ENCODE assay signal across 20 cellular contexts in the genomic region with DNA sequence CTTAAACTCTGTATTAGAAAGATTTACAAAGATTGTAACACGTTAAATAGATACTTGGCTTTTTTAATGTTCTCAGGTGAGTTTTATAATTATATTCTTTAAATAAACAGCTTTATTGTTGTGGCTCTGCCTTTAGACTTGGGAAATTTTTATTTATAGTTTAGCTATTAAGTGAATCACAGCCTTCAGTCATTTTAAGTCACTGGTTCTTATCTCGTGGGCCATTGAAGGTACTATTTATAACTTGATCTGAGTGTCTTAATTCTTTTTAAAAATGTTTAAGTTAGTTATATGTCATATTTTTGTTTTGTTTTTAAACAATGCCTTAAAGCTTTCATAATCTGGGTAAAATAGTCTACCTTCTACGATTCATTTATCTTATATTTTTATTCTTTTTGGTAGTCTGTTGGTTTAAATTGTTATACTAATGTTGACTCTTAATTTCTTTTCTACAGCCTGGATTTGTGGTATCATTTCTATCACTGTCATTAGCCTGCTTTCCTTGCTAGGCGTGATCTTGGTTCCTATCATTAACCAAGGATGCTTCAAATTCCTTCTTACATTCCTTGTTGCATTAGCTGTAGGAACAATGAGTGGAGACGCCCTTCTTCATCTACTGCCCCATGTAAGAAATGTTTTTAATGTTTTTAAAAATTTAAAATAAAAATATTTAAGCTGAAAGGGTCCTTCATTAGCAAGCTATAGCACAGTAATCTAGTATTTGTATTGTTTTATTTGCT. TPM values are rescaled to one million over a fixed set of nuclear protein-coding genes. Genes with fewer than 3 reads are reported as not detected.
DNase-seq lines count a peak whose midpoint lies in the region; ATAC-seq and TF ChIP-seq lines count a peak whose summit lies in the region.
"Had no signal": no experiment of that assay in that cellular context is flagged by ENCODE, and none has a peak within 500 bp of the region (broad histone marks: within the 10 kb centered on the region; RNA-seq: fewer than 3 reads in every experiment).

No MANE protein-coding gene starts in this region.

- peaks cover 29% of the 10 kb centered on the region for H3K36me3 Mint-ChIP-seq in mesothelial cell of epicardium

- TF ChIP-seq POLR2A in IMR-90 (IDR thresholded peaks at IDR 0.05; ENCODE audit: low read depth, low read length): no peak

- H4K20me1 ChIP-seq in IMR-90 (ENCODE audit: insufficient read depth, low read length) (no peaks in the 10 kb centered on the region), OCI-LY7 (ENCODE audit: insufficient read depth, low read length) (no peaks in the 10 kb centered on the region)

- intact Hi-C loops in IMR-90 (cut with micrococcal nuclease): no loop called here
- intact Hi-C loops in OCI-LY7 (cut with micrococcal nuclease; ENCODE audit: unreplicated experiment): no loop called here

- peaks cover 6% of the 10 kb centered on the region for H3K9me3 Mint-ChIP-seq in mesothelial cell of epicardium

- peaks cover 10% of the 10 kb centered on the region for H3K4me1 Mint-ChIP-seq in mesothelial cell of epicardium

- H3K9me3 ChIP-seq in IMR-90 (ENCODE audit: control insufficient read depth, insufficient read depth, low read length): no peaks in the 10 kb centered on the region; the same call in 1 of the 2 replicates
- no peaks in the 10 kb centered on the region for H3K9me3 ChIP-seq in OCI-LY7 (ENCODE audit: low read length)
- no peaks in the 10 kb centered on the region for H3K9me3 ChIP-seq in effector memory CD4-positive, alpha-beta T cell (ENCODE audit: control insufficient read depth, low read length)
- H3K9me3 ChIP-seq: Peyer's patch, thoracic aorta had no signal

- no peak overlapping the region for H3K14ac ChIP-seq in IMR-90 (replicated peaks; ENCODE audit: low read depth, low read length)

- no peak overlapping the region for H3K4ac ChIP-seq in IMR-90 (ENCODE audit: low read depth, low read length)

- H4K91ac ChIP-seq in IMR-90 (ENCODE audit: insufficient read depth, low read depth, low read length): no peak overlapping the region

- WGBS in IMR-90 (ENCODE audit: extremely low coverage in 2 of 2, insufficient read length in 1 of 2), 2 experiments: no CpG with 5 or more reads among the region's 5 CpGs

- no peaks in the 10 kb centered on the region for H3K27me3 Mint-ChIP-seq in mesothelial cell of epicardium (ENCODE audit: low read depth)
- H3K27me3 Mint-ChIP-seq: CD8-positive, alpha-beta memory T cell had no signal

- no peaks in the 10 kb centered on the region for H3K79me2 ChIP-seq in OCI-LY7 (ENCODE audit: insufficient read depth, low read depth, low read length)

- ATAC-seq in IMR-90 (ENCODE audit: low read depth): peak; percentile 44
- ATAC-seq: HCT116 had no signal

- H2AFZ ChIP-seq in IMR-90 (replicated peaks; ENCODE audit: low read length, poor library complexity): no peak overlapping the region
- no peak overlapping the region for H2AFZ ChIP-seq in OCI-LY7 (ENCODE audit: low read length)

- H3K36me3 ChIP-seq in IMR-90 (ENCODE audit: control insufficient read depth, insufficient read depth, low read length) (peaks cover 10% of the 10 kb centered on the region), OCI-LY7 (ENCODE audit: insufficient read depth, low read length) (no peaks in the 10 kb centered on the region)
- H3K36me3 ChIP-seq in effector memory CD4-positive, alpha-beta T cell (ENCODE audit: control insufficient read depth, insufficient read depth, low read length): peaks cover 17% of the 10 kb centered on the region
- H3K36me3 ChIP-seq: Peyer's patch, thoracic aorta had no signal

- H3K4me1 ChIP-seq in IMR-90 (ENCODE audit: control insufficient read depth, insufficient read depth, low read length): peaks cover 12% of the 10 kb centered on the region
- no peaks in the 10 kb centered on the region for H3K4me1 ChIP-seq in OCI-LY7 (ENCODE audit: insufficient read depth, low read length, poor library complexity, severe bottlenecking)
- no peaks in the 10 kb centered on the region for H3K4me1 ChIP-seq in effector memory CD4-positive, alpha-beta T cell (ENCODE audit: control insufficient read depth, insufficient read depth, low read length, poor library complexity, severe bottlenecking)
- H3K4me1 ChIP-seq: Peyer's patch had no signal

- H3K27ac Mint-ChIP-seq in mesothelial cell of epicardium: peak overlapping the region; percentile 69
- H3K27ac Mint-ChIP-seq: activated T-helper 2 cell treated with anti-CD3 and anti-CD28 coated beads, Interferon-gamma antibody, Interleukin-2, Interleukin-4, amounts not matched to agents 10 μg/mL and 5 μg/mL and 100 μg/mL, durations not matched to agents 14 hours and 24 hours and 36 hours had no signal

- no peak overlapping the region; the same call in 1 of the 2 replicates for H3K56ac ChIP-seq in IMR-90 (ENCODE audit: extremely low read depth, insufficient read depth, low read length)

- H2BK5ac ChIP-seq in IMR-90 (ENCODE audit: low read depth, low read length, poor library complexity, severe bottlenecking): peak overlapping the region; percentile 54

- no peaks in the 10 kb centered on the region; the same call in 1 of the 2 replicates for H3K9me1 ChIP-seq in IMR-90 (ENCODE audit: insufficient read depth, low read length)

- TF ChIP-seq CTCF in IMR-90 (conservative IDR thresholded peaks at IDR 0.05; ENCODE audit: low read depth, low read length) (no peak), epithelial cell of proximal tubule (conservative IDR thresholded peaks at IDR 0.05; ENCODE audit: low read depth, low read length) (no peak), mesothelial cell of epicardium (IDR thresholded peaks at IDR 0.05; ENCODE audit: unreplicated experiment) (no peak), OCI-LY7 (conservative IDR thresholded peaks at IDR 0.05; ENCODE audit: low read length) (no peak)

- no peak for TF ChIP-seq RAD21 in IMR-90 (IDR thresholded peaks at IDR 0.05; ENCODE audit: low read length)

- no peaks in the 10 kb centered on the region for H3K9me2 ChIP-seq in OCI-LY7 (ENCODE audit: insufficient read depth, low read length)

- no peak overlapping the region; the same call in 1 of the 2 replicates for H2BK20ac ChIP-seq in IMR-90 (ENCODE audit: low read depth, low read length)

- DNase-seq in ACHN (peak; percentile 79), IMR-90 (peak; percentile 25), epithelial cell of proximal tubule (ENCODE audit: low read depth) (peak; percentile 54), mesothelial cell of epicardium (ENCODE audit: low spot score in 2 of 2, unreplicated experiment in 2 of 2) (no peak), HPDE6-E6E7 (ENCODE audit: extremely low spot score) (no peak), OCI-LY7 (ENCODE audit: low spot score) (no peak), putamen (ENCODE audit: low spot score) (no peak)
- DNase-seq in effector memory CD4-positive, alpha-beta T cell: no peak
- DNase-seq: activated CD8-positive, alpha-beta memory T cell treated with anti-CD3 and anti-CD28 coated beads for 24 hours; CD8-positive, alpha-beta memory T cell; erythroblast; hypothalamus; NCI-H2081 treated with DMSO at 0.1 percent for 48 hours; NCI-H748 treated with DMSO at 0.1 percent for 48 hours; Peyer's patch; stimulated activated CD4-positive, alpha-beta T cell treated with anti-CD3 and anti-CD28 coated beads, Interleukin-4, amount 100 ng/mL, for 24 hours had no signal

- in situ Hi-C loops in ACHN (cut with HindIII; ENCODE audit: low pct_ligation_motif_present, low pct_unique_long_range_greater_than_20kb, low sequenced_read_pairs) (no loop called here), IMR-90 (cut with MboI; ENCODE audit: low sequenced_read_pairs) (no loop called here)

- POLR2A ChIA-PET in IMR-90 (lab: Charles Lee; ENCODE audit: unreplicated experiment): no interaction called here
- POLR2A ChIA-PET in OCI-LY7 (lab: Charles Lee): interaction anchor here (0.6 to 0.7 kb wide), 3 partner anchors 17 to 207 kb away, joined by 3 read pairs; no protein-coding TSS in a partner anchor

- no peaks in the 10 kb centered on the region for H3K27me3 ChIP-seq in IMR-90 (ENCODE audit: control insufficient read depth, insufficient read depth, low read length)
- no peaks in the 10 kb centered on the region for H3K27me3 ChIP-seq in effector memory CD4-positive, alpha-beta T cell (replicated peaks; ENCODE audit: control insufficient read depth, insufficient read depth, low read length, poor library complexity, severe bottlenecking)
- H3K27me3 ChIP-seq: Peyer's patch had no signal

- H2BK15ac ChIP-seq in IMR-90 (ENCODE audit: low read depth, low read length): no peak overlapping the region

- no peak overlapping the region for H3K4me3 Mint-ChIP-seq in mesothelial cell of epicardium
- H3K4me3 Mint-ChIP-seq: CD8-positive, alpha-beta memory T cell had no signal

- no peak overlapping the region for H3K9ac ChIP-seq in IMR-90 (ENCODE audit: low read depth, low read length)

- no peak overlapping the region for H4K5ac ChIP-seq in IMR-90 (ENCODE audit: low read depth, low read length)

- dilution Hi-C loops in IMR-90 (cut with HindIII; ENCODE audit: low sequenced_read_pairs, unreplicated experiment): no loop called here

- CTCF ChIA-PET in IMR-90 (lab: Yijun Ruan, JAX) (interaction anchor here (0.6 kb wide), 1 partner anchor 29 kb away, joined by 5 read pairs; no protein-coding TSS in a partner anchor), OCI-LY7 (lab: Charles Lee; ENCODE audit: unreplicated experiment) (no interaction called here)

- H2BK120ac ChIP-seq in IMR-90 (ENCODE audit: low read depth, low read length): peak overlapping the region; percentile 90

- H2AK9ac ChIP-seq in IMR-90 (replicated peaks; ENCODE audit: low read depth, low read length, poor library complexity): no peak overlapping the region

- H2AK5ac ChIP-seq in IMR-90 (ENCODE audit: low read depth, low read length): no peak overlapping the region

- H3K4me2 ChIP-seq in IMR-90 (ENCODE audit: low read depth, low read length) (no peak overlapping the region), OCI-LY7 (ENCODE audit: low read length) (no peak overlapping the region)

- H4K8ac ChIP-seq in IMR-90 (ENCODE audit: low read depth in 2 of 2, low read length in 2 of 2): peak overlapping the region in 1 of 2 experiments; percentile 22; a peak in 1 of 4 replicates

- no peak overlapping the region for H3K23ac ChIP-seq in IMR-90 (ENCODE audit: low read depth, low read length)

- H3K27ac ChIP-seq in IMR-90 (ENCODE audit: insufficient read depth, low read length) (no peak overlapping the region), OCI-LY7 (ENCODE audit: low read depth, low read length, poor library complexity, severe bottlenecking) (no peak overlapping the region)
- no peak overlapping the region for H3K27ac ChIP-seq in effector memory CD4-positive, alpha-beta T cell (ENCODE audit: insufficient read depth, low read length, poor library complexity, severe bottlenecking)
- H3K27ac ChIP-seq: Peyer's patch, thoracic aorta had no signal

- H3K18ac ChIP-seq in IMR-90 (ENCODE audit: low read depth, low read length): no peak overlapping the region

- H3K79me1 ChIP-seq in IMR-90 (ENCODE audit: low read depth in 1 of 2, low read length in 2 of 2): peaks cover 29 to 34% of the 10 kb centered on the region in 2 experiments

- no peak overlapping the region for H3K4me3 ChIP-seq in IMR-90 (ENCODE audit: insufficient read depth, low read depth, low read length)
- H3K4me3 ChIP-seq in epithelial cell of proximal tubule (ENCODE audit: low read depth, low read length): no peak overlapping the region
- no peak overlapping the region for H3K4me3 ChIP-seq in OCI-LY7 (ENCODE audit: low read depth, low read length, poor library complexity, severe bottlenecking)
- H3K4me3 ChIP-seq in effector memory CD4-positive, alpha-beta T cell (ENCODE audit: insufficient read depth, low read depth, low read length, poor library complexity, severe bottlenecking): no peak overlapping the region
- H3K4me3 ChIP-seq: lung, Peyer's patch, thoracic aorta had no signal

- BruUV-seq in IMR-90 (replicated peaks; lab: Mats Ljungman, UMichigan) (no TSS peak), OCI-LY7 (replicated peaks; lab: Mats Ljungman, UMichigan) (no TSS peak)

RNA-seq across cellular contexts. Expression of a gene that starts 49.3 kb away (rescaled TPM):
- total RNA-seq in IMR-90 (2012; rRNA removed): 64.7 and 92.8 TPM in 2 replicates
- 12.6 and 17.6 TPM in 2 replicates for polyA plus RNA-seq in IMR-90 (2012; rRNA removed)
- polyA plus RNA-seq in IMR-90 (2012; cell fraction: cytosol; rRNA removed): 2.4 and 3.2 TPM in 2 replicates
- 10.2 and 75.9 TPM in 2 replicates for polyA plus RNA-seq in IMR-90 (2012; cell fraction: nucleus; rRNA removed; ENCODE audit: low replicate concordance)
- 63.7 and 68.7 TPM in 2 replicates for total RNA-seq in epithelial cell of proximal tubule
- 123 to 127 TPM (median 125 TPM) in 3 replicates for total RNA-seq in mesothelial cell of epicardium
- total RNA-seq in OCI-LY7 (2014; rRNA removed; shearing (Covaris generic)): 14.7 and 19.6 TPM in 2 replicates
- 31.9 and 34.1 TPM in 2 replicates for total RNA-seq in OCI-LY7 (2022)

Comparison
In these comparisons a context has a peak if more than half of its experiments do, and no peak if none do; other contexts are left out.
1. DNase-seq: peak in ACHN (single experiment), IMR-90 (single experiment) and epithelial cell of proximal tubule (single experiment); none in mesothelial cell of epicardium (0 of 2), HPDE6-E6E7 (single experiment), OCI-LY7 (single experiment), putamen (single experiment) and effector memory CD4-positive, alpha-beta T cell (0 of 3).